In genomic region chr6:23045280-23045679, GRCh38 we compare ENCODE assay signal across 8 cellular contexts.
"Had no signal": no experiment of that assay in that cellular context is flagged by ENCODE, and none has a peak within 500 bp of the region (broad histone marks: within the 10 kb centered on the region; RNA-seq: fewer than 3 reads in every experiment).

No MANE protein-coding gene starts in this region.

- H3K4me3 ChIP-seq: GM12878 had no signal

- ATAC-seq: GM12878 had no signal

- DNase-seq: GDM1, GF-D8 had no signal

- FAIRE-seq: G401.6, GM12878, GM12891, GM12892, GM18507, GM19239 had no signal
